Comparison of ENCODE assay signal across 8 cellular contexts in genomic region chr2:90298126-90298755, GRCh38.
DNase-seq lines count a peak whose midpoint lies in the region; ATAC-seq, FAIRE-seq and TF ChIP-seq lines count a peak whose summit lies in the region.
"Not testable (repeated sequence)": the region's sequence is repeated elsewhere in the genome, so short reads cannot be mapped to it uniquely, and the experiment has no call there.

No MANE protein-coding gene starts in this region.

- POLR2A ChIA-PET in activated CD4-positive, alpha-beta T cell treated with anti-CD3 and anti-CD28 coated beads, Interleukin-2, amount 10 ng/mL, durations not matched to agents 7 days and 5 days (lab: Charles Lee); activated naive CD8-positive, alpha-beta T cell treated with anti-CD3 and anti-CD28 coated beads, Interleukin-2, amount 10 ng/mL, durations not matched to agents 7 days and 5 days (lab: Charles Lee): not testable (repeated sequence)

- not testable (repeated sequence) for H3K4me3 ChIP-seq in coronary artery; kidney (ENCODE audit: low read length in 2 of 2); spleen

- not testable (repeated sequence) for TF ChIP-seq POLR2A in spleen (IDR thresholded peaks at IDR 0.05)

- H3K4me1 Mint-ChIP-seq in activated CD4-positive, alpha-beta T cell treated with anti-CD3 and anti-CD28 coated beads, Interleukin-2, amount 10 ng/mL, durations not matched to agents 7 days and 5 days; activated naive CD8-positive, alpha-beta T cell treated with anti-CD3 and anti-CD28 coated beads, Interleukin-2, amount 10 ng/mL, durations not matched to agents 7 days and 5 days; osteocyte (ENCODE audit: unreplicated experiment); type B pancreatic cell (ENCODE audit: unreplicated experiment): not testable (repeated sequence)

- H3K9ac ChIP-seq in kidney (ENCODE audit: low read length in 2 of 2) = not testable (repeated sequence)

- FAIRE-seq in kidney (lab: Jason Lieb, UNC) = not testable (repeated sequence)

- H3K27me3 ChIP-seq in spleen (replicated peaks in 1 of 7) = not testable (repeated sequence)

- intact Hi-C loops in kidney (cut with DNase I); spleen (cut with DNase I; ENCODE audit: low total_unique reads): not testable (repeated sequence)

- DNase-seq in activated CD4-positive, alpha-beta T cell treated with anti-CD3 and anti-CD28 coated beads, Interleukin-2, amount 10 ng/mL, durations not matched to agents 7 days and 5 days; activated naive CD8-positive, alpha-beta T cell treated with anti-CD3 and anti-CD28 coated beads, Interleukin-2, amount 10 ng/mL, durations not matched to agents 7 days and 5 days: not testable (repeated sequence)
- DNase-seq in coronary artery (ENCODE audit: low spot score) (peak; percentile 24), islet precursor cell (peak; percentile 29), kidney (peak; percentile 58), osteocyte (ENCODE audit: extremely low spot score, unreplicated experiment) (peak; percentile 66), spleen (peak; percentile 60), type B pancreatic cell (ENCODE audit: extremely low spot score, unreplicated experiment) (peak; percentile 54)

- TF ChIP-seq CTCF in coronary artery (IDR thresholded peaks at IDR 0.05); kidney (IDR thresholded peaks at IDR 0.05; ENCODE audit: borderline replicate concordance, extremely low read depth, insufficient read depth); osteocyte (IDR thresholded peaks at IDR 0.05); spleen (IDR thresholded peaks at IDR 0.05 in 8 of 11, conservative IDR thresholded peaks at IDR 0.05 in 3 of 11); type B pancreatic cell (conservative IDR thresholded peaks at IDR 0.05): not testable (repeated sequence)

- not testable (repeated sequence) for H3K9me3 Mint-ChIP-seq in activated CD4-positive, alpha-beta T cell treated with anti-CD3 and anti-CD28 coated beads, Interleukin-2, amount 10 ng/mL, durations not matched to agents 7 days and 5 days; activated naive CD8-positive, alpha-beta T cell treated with anti-CD3 and anti-CD28 coated beads, Interleukin-2, amount 10 ng/mL, durations not matched to agents 7 days and 5 days; osteocyte (ENCODE audit: unreplicated experiment); type B pancreatic cell

- not testable (repeated sequence) for H3K4me1 ChIP-seq in kidney (ENCODE audit: control insufficient read depth in 1 of 2, insufficient read depth in 1 of 2, low read depth in 1 of 2, low read length in 2 of 2); spleen

- ATAC-seq in activated naive CD8-positive, alpha-beta T cell treated with anti-CD3 and anti-CD28 coated beads, Interleukin-2, amount 10 ng/mL, durations not matched to agents 7 days and 5 days (ENCODE audit: low read depth) = not testable (repeated sequence)

- H3K9me3 ChIP-seq in kidney (ENCODE audit: control insufficient read depth in 1 of 2, low read length in 2 of 2) = not testable (repeated sequence)
- peaks cover 0 to 13% (median 2%) of the 10 kb centered on the region in 8 donors for H3K9me3 ChIP-seq in spleen

- CTCF ChIA-PET in activated CD4-positive, alpha-beta T cell treated with anti-CD3 and anti-CD28 coated beads, Interleukin-2, amount 10 ng/mL, durations not matched to agents 7 days and 5 days (lab: Charles Lee) = not testable (repeated sequence)

- not testable (repeated sequence) for H3K4me3 Mint-ChIP-seq in activated CD4-positive, alpha-beta T cell treated with anti-CD3 and anti-CD28 coated beads, Interleukin-2, amount 10 ng/mL, durations not matched to agents 7 days and 5 days; activated naive CD8-positive, alpha-beta T cell treated with anti-CD3 and anti-CD28 coated beads, Interleukin-2, amount 10 ng/mL, durations not matched to agents 7 days and 5 days; osteocyte (ENCODE audit: unreplicated experiment); type B pancreatic cell

- H3K36me3 Mint-ChIP-seq in activated CD4-positive, alpha-beta T cell treated with anti-CD3 and anti-CD28 coated beads, Interleukin-2, amount 10 ng/mL, durations not matched to agents 7 days and 5 days (ENCODE audit: low read depth); activated naive CD8-positive, alpha-beta T cell treated with anti-CD3 and anti-CD28 coated beads, Interleukin-2, amount 10 ng/mL, durations not matched to agents 7 days and 5 days; osteocyte (ENCODE audit: unreplicated experiment); type B pancreatic cell: not testable (repeated sequence)

- WGBS in spleen, 5 donors = 82 to 100% (median 91%) methylated on average over 1 of the region's 1 CpG

- not testable (repeated sequence) for H3K36me3 ChIP-seq in kidney (ENCODE audit: control insufficient read depth in 1 of 2, insufficient read depth in 2 of 2, low read length in 2 of 2); spleen

- not testable (repeated sequence) for H3K27me3 Mint-ChIP-seq in activated CD4-positive, alpha-beta T cell treated with anti-CD3 and anti-CD28 coated beads, Interleukin-2, amount 10 ng/mL, durations not matched to agents 7 days and 5 days; activated naive CD8-positive, alpha-beta T cell treated with anti-CD3 and anti-CD28 coated beads, Interleukin-2, amount 10 ng/mL, durations not matched to agents 7 days and 5 days; osteocyte (ENCODE audit: unreplicated experiment); type B pancreatic cell

- not testable (repeated sequence) for H3K27ac ChIP-seq in coronary artery; kidney (ENCODE audit: low read depth in 2 of 2, low read length in 2 of 2); spleen

- H3K27ac Mint-ChIP-seq in activated CD4-positive, alpha-beta T cell treated with anti-CD3 and anti-CD28 coated beads, Interleukin-2, amount 10 ng/mL, durations not matched to agents 7 days and 5 days = peak overlapping the region; percentile 62
- H3K27ac Mint-ChIP-seq in activated naive CD8-positive, alpha-beta T cell treated with anti-CD3 and anti-CD28 coated beads, Interleukin-2, amount 10 ng/mL, durations not matched to agents 7 days and 5 days = peak overlapping the region; percentile 25
- H3K27ac Mint-ChIP-seq in osteocyte (ENCODE audit: unreplicated experiment); type B pancreatic cell: not testable (repeated sequence)
